Comparison of ENCODE assay signal across 1 cellular context in the genomic region with DNA sequence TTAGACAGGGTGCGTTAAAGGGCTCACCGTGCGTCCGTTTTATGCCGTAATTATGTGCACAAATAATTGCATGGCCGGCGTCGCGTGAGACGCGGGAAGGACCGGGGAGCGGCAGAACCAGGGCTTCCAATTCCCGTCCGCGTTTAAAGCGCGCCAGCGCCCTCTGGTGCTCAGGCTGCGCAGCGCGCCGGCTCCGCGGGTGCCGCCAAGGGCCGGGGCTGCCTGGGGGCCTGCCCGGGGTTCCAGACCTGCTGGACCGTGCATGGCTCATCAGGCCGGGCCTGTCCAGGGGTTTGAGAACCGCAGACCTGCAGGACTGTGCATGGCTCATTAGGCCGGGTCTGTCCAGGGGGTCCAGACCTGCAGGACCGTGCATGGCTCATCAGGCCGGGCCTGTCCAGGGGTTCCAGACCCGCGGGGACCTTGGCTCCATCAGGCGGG.
TF ChIP-seq lines count a peak whose summit lies in the region.

No MANE protein-coding gene starts in this region.

TF ChIP-seq in HepG2, 621 proteins besides CTCF, POLR2A, EP300 and RAD21 (continued from another document and continues in another):
- TF ChIP-seq, protein P1, sequence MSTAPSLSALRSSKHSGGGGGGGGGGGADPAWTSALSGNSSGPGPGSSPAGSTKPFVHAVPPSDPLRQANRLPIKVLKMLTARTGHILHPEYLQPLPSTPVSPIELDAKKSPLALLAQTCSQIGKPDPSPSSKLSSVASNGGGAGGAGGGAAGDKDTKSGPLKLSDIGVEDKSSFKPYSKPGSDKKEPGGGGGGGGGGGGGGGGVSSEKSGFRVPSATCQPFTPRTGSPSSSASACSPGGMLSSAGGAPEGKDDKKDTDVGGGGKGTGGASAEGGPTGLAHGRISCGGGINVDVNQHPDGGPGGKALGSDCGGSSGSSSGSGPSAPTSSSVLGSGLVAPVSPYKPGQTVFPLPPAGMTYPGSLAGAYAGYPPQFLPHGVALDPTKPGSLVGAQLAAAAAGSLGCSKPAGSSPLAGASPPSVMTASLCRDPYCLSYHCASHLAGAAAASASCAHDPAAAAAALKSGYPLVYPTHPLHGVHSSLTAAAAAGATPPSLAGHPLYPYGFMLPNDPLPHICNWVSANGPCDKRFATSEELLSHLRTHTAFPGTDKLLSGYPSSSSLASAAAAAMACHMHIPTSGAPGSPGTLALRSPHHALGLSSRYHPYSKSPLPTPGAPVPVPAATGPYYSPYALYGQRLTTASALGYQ (CRISPR knock-in tag; IDR thresholded peaks at IDR 0.05): no peak
- TF ChIP-seq, protein P2, sequence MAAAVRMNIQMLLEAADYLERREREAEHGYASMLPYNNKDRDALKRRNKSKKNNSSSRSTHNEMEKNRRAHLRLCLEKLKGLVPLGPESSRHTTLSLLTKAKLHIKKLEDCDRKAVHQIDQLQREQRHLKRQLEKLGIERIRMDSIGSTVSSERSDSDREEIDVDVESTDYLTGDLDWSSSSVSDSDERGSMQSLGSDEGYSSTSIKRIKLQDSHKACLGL (CRISPR knock-in tag; IDR thresholded peaks at IDR 0.05): peak; percentile 23; the same call in 1 of the 2 replicates
- TF ChIP-seq ZNF460 (CRISPR knock-in tag; IDR thresholded peaks at IDR 0.05; ENCODE audit: borderline replicate concordance): no peak
- TF ChIP-seq ZNF800 (CRISPR knock-in tag; IDR thresholded peaks at IDR 0.05): no peak
- no peak for TF ChIP-seq GATAD2A (CRISPR knock-in tag; IDR thresholded peaks at IDR 0.05)
- TF ChIP-seq ZFX (CRISPR knock-in tag; IDR thresholded peaks at IDR 0.05; ENCODE audit: low read depth): peak; percentile 34; the same call in 1 of the 2 replicates
- TF ChIP-seq HNRNPLL (IDR thresholded peaks at IDR 0.05; ENCODE audit: low read depth, low read length, poor library complexity, severe bottlenecking): peak; percentile 21
- no peak for TF ChIP-seq THRA (CRISPR knock-in tag; IDR thresholded peaks at IDR 0.05; ENCODE audit: borderline replicate concordance)
- no peak for TF ChIP-seq CBX2 (IDR thresholded peaks at IDR 0.05; ENCODE audit: low read depth, low read length)
- TF ChIP-seq CBX2 (CRISPR knock-in tag; IDR thresholded peaks at IDR 0.05; ENCODE audit: low read depth): peak; percentile 92
- TF ChIP-seq, protein P3, sequence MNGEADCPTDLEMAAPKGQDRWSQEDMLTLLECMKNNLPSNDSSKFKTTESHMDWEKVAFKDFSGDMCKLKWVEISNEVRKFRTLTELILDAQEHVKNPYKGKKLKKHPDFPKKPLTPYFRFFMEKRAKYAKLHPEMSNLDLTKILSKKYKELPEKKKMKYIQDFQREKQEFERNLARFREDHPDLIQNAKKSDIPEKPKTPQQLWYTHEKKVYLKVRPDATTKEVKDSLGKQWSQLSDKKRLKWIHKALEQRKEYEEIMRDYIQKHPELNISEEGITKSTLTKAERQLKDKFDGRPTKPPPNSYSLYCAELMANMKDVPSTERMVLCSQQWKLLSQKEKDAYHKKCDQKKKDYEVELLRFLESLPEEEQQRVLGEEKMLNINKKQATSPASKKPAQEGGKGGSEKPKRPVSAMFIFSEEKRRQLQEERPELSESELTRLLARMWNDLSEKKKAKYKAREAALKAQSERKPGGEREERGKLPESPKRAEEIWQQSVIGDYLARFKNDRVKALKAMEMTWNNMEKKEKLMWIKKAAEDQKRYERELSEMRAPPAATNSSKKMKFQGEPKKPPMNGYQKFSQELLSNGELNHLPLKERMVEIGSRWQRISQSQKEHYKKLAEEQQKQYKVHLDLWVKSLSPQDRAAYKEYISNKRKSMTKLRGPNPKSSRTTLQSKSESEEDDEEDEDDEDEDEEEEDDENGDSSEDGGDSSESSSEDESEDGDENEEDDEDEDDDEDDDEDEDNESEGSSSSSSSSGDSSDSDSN (CRISPR knock-in tag; IDR thresholded peaks at IDR 0.05): 0 out of 2 replicates have a peak, but pooled peaks have one; percentile 44
- TF ChIP-seq ZC3H4 (CRISPR knock-in tag; IDR thresholded peaks at IDR 0.05; ENCODE audit: borderline replicate concordance): no peak
- peak; percentile 42; the same call in 1 of the 2 replicates for TF ChIP-seq NFKB2 (CRISPR knock-in tag; IDR thresholded peaks at IDR 0.05; ENCODE audit: borderline replicate concordance)
- 0 out of 2 replicates have a peak, but pooled peaks have one; percentile 26 for TF ChIP-seq BRCA1 (CRISPR knock-in tag; IDR thresholded peaks at IDR 0.05)
- no peak for TF ChIP-seq FOXP1 (IDR thresholded peaks at IDR 0.05)
- TF ChIP-seq FOXP1 (CRISPR knock-in tag; IDR thresholded peaks at IDR 0.05): no peak
- no peak for TF ChIP-seq ZNF577 (CRISPR knock-in tag; IDR thresholded peaks at IDR 0.05; ENCODE audit: borderline replicate concordance, low read depth)
- no peak for TF ChIP-seq ZNF484 (CRISPR knock-in tag; IDR thresholded peaks at IDR 0.05; ENCODE audit: borderline replicate concordance, low read depth)
- TF ChIP-seq ZNF205 (CRISPR knock-in tag; IDR thresholded peaks at IDR 0.05): no peak
- 0 out of 2 replicates have a peak, but pooled peaks have one; percentile 35 for TF ChIP-seq ZSCAN31 (CRISPR knock-in tag; IDR thresholded peaks at IDR 0.05; ENCODE audit: low read depth)
- TF ChIP-seq ZBTB2 (CRISPR knock-in tag; IDR thresholded peaks at IDR 0.05; ENCODE audit: low read depth): no peak
- no peak for TF ChIP-seq SMARCE1 (IDR thresholded peaks at IDR 0.05; ENCODE audit: borderline replicate concordance)
- peak; percentile 38; the same call in 1 of the 2 replicates for TF ChIP-seq ZBTB38 (CRISPR knock-in tag; IDR thresholded peaks at IDR 0.05)
- no peak for TF ChIP-seq ZNF33A (CRISPR knock-in tag; IDR thresholded peaks at IDR 0.05; ENCODE audit: borderline replicate concordance)
- no peak for TF ChIP-seq ZNF333 (CRISPR knock-in tag; IDR thresholded peaks at IDR 0.05; ENCODE audit: borderline replicate concordance)
- no peak for TF ChIP-seq ZNF570 (CRISPR knock-in tag; IDR thresholded peaks at IDR 0.05; ENCODE audit: borderline replicate concordance)
- TF ChIP-seq ZNF350 (CRISPR knock-in tag; IDR thresholded peaks at IDR 0.05; ENCODE audit: borderline replicate concordance, low read depth): 0 out of 2 replicates have a peak, but pooled peaks have one; percentile 30
- 0 out of 4 replicates have a peak, but pooled peaks of 1 of the 2 experiments have one; percentile 32 for TF ChIP-seq KLF16 (CRISPR knock-in tag; IDR thresholded peaks at IDR 0.05)
- 0 out of 2 replicates have a peak, but pooled peaks have one; percentile 38 for TF ChIP-seq ISL2 (CRISPR knock-in tag; IDR thresholded peaks at IDR 0.05)
- TF ChIP-seq CBX1 (IDR thresholded peaks at IDR 0.05; ENCODE audit: low read depth): peak; percentile 25
- 0 out of 2 replicates have a peak, but pooled peaks have one; percentile 34 for TF ChIP-seq GMEB1 (CRISPR knock-in tag; IDR thresholded peaks at IDR 0.05; ENCODE audit: borderline replicate concordance)
- no peak for TF ChIP-seq ELF3 (CRISPR knock-in tag; IDR thresholded peaks at IDR 0.05)
- TF ChIP-seq RORA (CRISPR knock-in tag; IDR thresholded peaks at IDR 0.05): peak; percentile 47; the same call in 1 of the 2 replicates
- TF ChIP-seq HOXA3 (CRISPR knock-in tag; IDR thresholded peaks at IDR 0.05): peak; percentile 42
- TF ChIP-seq DNMT3B (CRISPR knock-in tag; conservative IDR thresholded peaks at IDR 0.05): no peak
- TF ChIP-seq IKZF1 (IDR thresholded peaks at IDR 0.05): no peak
- TF ChIP-seq KLF13 (CRISPR knock-in tag; IDR thresholded peaks at IDR 0.05): 0 out of 2 replicates have a peak, but pooled peaks have one; percentile 49
- no peak for TF ChIP-seq KLF15 (CRISPR knock-in tag; IDR thresholded peaks at IDR 0.05; ENCODE audit: borderline replicate concordance)
- TF ChIP-seq, protein P4, sequence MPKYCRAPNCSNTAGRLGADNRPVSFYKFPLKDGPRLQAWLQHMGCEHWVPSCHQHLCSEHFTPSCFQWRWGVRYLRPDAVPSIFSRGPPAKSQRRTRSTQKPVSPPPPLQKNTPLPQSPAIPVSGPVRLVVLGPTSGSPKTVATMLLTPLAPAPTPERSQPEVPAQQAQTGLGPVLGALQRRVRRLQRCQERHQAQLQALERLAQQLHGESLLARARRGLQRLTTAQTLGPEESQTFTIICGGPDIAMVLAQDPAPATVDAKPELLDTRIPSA (CRISPR knock-in tag; IDR thresholded peaks at IDR 0.05; ENCODE audit: borderline replicate concordance): no peak
- TF ChIP-seq ZNF501 (CRISPR knock-in tag; IDR thresholded peaks at IDR 0.05): peak; percentile 71
- no peak for TF ChIP-seq ZNF777 (CRISPR knock-in tag; IDR thresholded peaks at IDR 0.05)
- no peak for TF ChIP-seq HOXA9 (CRISPR knock-in tag; IDR thresholded peaks at IDR 0.05; ENCODE audit: borderline replicate concordance)
- TF ChIP-seq SRSF9 (IDR thresholded peaks at IDR 0.05; ENCODE audit: borderline replicate concordance, insufficient read depth, low read depth, low read length, poor library complexity, severe bottlenecking): no peak
- peak; percentile 65; the same call in 1 of the 2 replicates for TF ChIP-seq AHR (CRISPR knock-in tag; IDR thresholded peaks at IDR 0.05)
- no peak for TF ChIP-seq ZNF138 (CRISPR knock-in tag; IDR thresholded peaks at IDR 0.05; ENCODE audit: low read depth)
- TF ChIP-seq, protein P5, sequence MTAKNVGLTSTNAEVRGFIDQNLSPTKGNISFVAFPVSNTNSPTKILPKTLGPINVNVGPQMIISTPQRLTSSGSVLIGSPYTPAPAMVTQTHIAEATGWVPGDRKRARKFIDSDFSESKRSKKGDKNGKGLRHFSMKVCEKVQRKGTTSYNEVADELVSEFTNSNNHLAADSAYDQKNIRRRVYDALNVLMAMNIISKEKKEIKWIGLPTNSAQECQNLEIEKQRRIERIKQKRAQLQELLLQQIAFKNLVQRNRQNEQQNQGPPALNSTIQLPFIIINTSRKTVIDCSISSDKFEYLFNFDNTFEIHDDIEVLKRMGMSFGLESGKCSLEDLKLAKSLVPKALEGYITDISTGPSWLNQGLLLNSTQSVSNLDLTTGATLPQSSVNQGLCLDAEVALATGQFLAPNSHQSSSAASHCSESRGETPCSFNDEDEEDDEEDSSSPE (CRISPR knock-in tag; IDR thresholded peaks at IDR 0.05): peak; percentile 84
- no peak for TF ChIP-seq ZNF468 (CRISPR knock-in tag; IDR thresholded peaks at IDR 0.05)
- TF ChIP-seq CBFB (CRISPR knock-in tag; IDR thresholded peaks at IDR 0.05): no peak
- no peak for TF ChIP-seq GATAD1 (CRISPR knock-in tag; IDR thresholded peaks at IDR 0.05)
- no peak for TF ChIP-seq ZNF343 (CRISPR knock-in tag; IDR thresholded peaks at IDR 0.05)
- TF ChIP-seq ZNF225 (CRISPR knock-in tag; IDR thresholded peaks at IDR 0.05): peak; percentile 62; the same call in 1 of the 2 replicates
- TF ChIP-seq ZNF124 (CRISPR knock-in tag; IDR thresholded peaks at IDR 0.05): peak; percentile 67; the same call in 1 of the 2 replicates
- no peak for TF ChIP-seq NONO (IDR thresholded peaks at IDR 0.05)
- TF ChIP-seq NONO (CRISPR knock-in tag; conservative IDR thresholded peaks at IDR 0.05): no peak
- no peak for TF ChIP-seq PHB2 (IDR thresholded peaks at IDR 0.05; ENCODE audit: partially characterized antibody)
- 0 out of 2 replicates have a peak, but pooled peaks have one; percentile 66 for TF ChIP-seq SRY (CRISPR knock-in tag; IDR thresholded peaks at IDR 0.05)
- TF ChIP-seq YY1 (IDR thresholded peaks at IDR 0.05; ENCODE audit: insufficient read depth, insufficient replicate concordance, low read depth, low read length): peak; percentile 70
